15 cellular contexts compared by ENCODE assay signal in the genomic region with DNA sequence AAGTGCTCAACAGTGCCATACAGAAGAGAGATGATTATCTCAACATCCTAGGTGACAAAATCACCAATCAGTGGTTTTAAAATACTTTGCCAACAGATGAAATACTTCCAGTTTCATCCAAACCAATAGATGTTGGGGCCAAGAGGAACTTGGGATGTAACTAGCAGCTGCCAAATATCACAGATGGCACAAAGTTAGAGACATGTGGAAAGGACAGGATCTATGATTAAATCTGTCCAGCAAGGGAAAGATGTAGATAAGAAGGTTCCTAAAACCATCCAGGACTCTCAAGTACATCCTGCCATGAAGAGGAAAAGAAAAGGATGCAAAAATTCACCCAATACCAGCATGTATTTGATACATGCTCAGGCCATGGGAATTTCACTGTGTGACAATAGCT. TPM values are rescaled to one million over a fixed set of nuclear protein-coding genes. Genes with fewer than 3 reads are reported as not detected.
A peak's percentile ranks its signal among the peaks of the same experiment; 100 is the strongest.
DNase-seq lines count a peak whose midpoint lies in the region; TF ChIP-seq lines count a peak whose summit lies in the region.
"Had no signal": no experiment of that assay in that cellular context is flagged by ENCODE, and none has a peak within 500 bp of the region (broad histone marks: within the 10 kb centered on the region; RNA-seq: fewer than 3 reads in every experiment).

No MANE protein-coding gene starts in this region.

- DNase-seq in DMS 273 treated with DMSO at 0.1 percent for 48 hours (lab: John Stamatoyannopoulos, UW), result peak; percentile 72
- peak; percentile 90 for DNase-seq in cerebellar cortex (ENCODE audit: low spot score)
- DNase-seq in activated T-cell treated with anti-CD3 and anti-CD28 coated beads, Interleukin-2, amount 50 U/mL, for 24 hours, result no peak
- DNase-seq in islet precursor cell, result no peak
- DNase-seq in NCI-H2029 treated with DMSO at 0.1 percent for 48 hours (lab: John Stamatoyannopoulos, UW), result no peak
- DNase-seq: Caco-2; CD4-positive, alpha-beta memory T cell; DMS79; EL; GF-D8; H9 had no signal

- H3K9me3 ChIP-seq in liver (ENCODE audit: control insufficient read depth in 4 of 4, low read length in 3 of 4), result no peaks in the 10 kb centered on the region
- H3K9me3 ChIP-seq: Caco-2 had no signal

- no peak for TF ChIP-seq CTCF in 22Rv1 (IDR thresholded peaks at IDR 0.05)
- TF ChIP-seq CTCF in liver (IDR thresholded peaks at IDR 0.05; ENCODE audit: low read depth, low read length, missing input control), result no peak

- no peaks in the 10 kb centered on the region for H3K36me3 Mint-ChIP-seq in activated T-cell treated with anti-CD3 and anti-CD28 coated beads, Interleukin-2, amount 50 U/mL, for 24 hours (ENCODE audit: low read depth)
- H3K36me3 Mint-ChIP-seq: CD4-positive, alpha-beta memory T cell had no signal

- no peak overlapping the region for H3K4me3 Mint-ChIP-seq in activated T-cell treated with anti-CD3 and anti-CD28 coated beads, Interleukin-2, amount 50 U/mL, for 24 hours
- H3K4me3 Mint-ChIP-seq: CD4-positive, alpha-beta memory T cell; GM23338; H9 had no signal

- no peaks in the 10 kb centered on the region for H3K27me3 ChIP-seq in liver (ENCODE audit: control insufficient read depth in 4 of 4, insufficient read depth in 4 of 4, low read length in 3 of 4)

- H3K27ac Mint-ChIP-seq in activated T-cell treated with anti-CD3 and anti-CD28 coated beads, Interleukin-2, amount 50 U/mL, for 24 hours, result no peak overlapping the region
- H3K27ac Mint-ChIP-seq: CD4-positive, alpha-beta memory T cell; GM23338; H9 had no signal

- H3K9me3 Mint-ChIP-seq in activated T-cell treated with anti-CD3 and anti-CD28 coated beads, Interleukin-2, amount 50 U/mL, for 24 hours, result no peaks in the 10 kb centered on the region
- H3K9me3 Mint-ChIP-seq: GM23338 had no signal

- H3K27ac ChIP-seq in 22Rv1 (peak overlapping the region; percentile 73), liver (ENCODE audit: low read depth in 1 of 2, low read length in 2 of 2) (peak overlapping the region; percentile 64 to 82)

- H3K36me3 ChIP-seq in liver (ENCODE audit: control insufficient read depth in 4 of 4, insufficient read depth in 3 of 4, low read depth in 1 of 4, low read length in 3 of 4), result no peaks in the 10 kb centered on the region

- peaks cover under 1% of the 10 kb centered on the region for H3K27me3 Mint-ChIP-seq in activated T-cell treated with anti-CD3 and anti-CD28 coated beads, Interleukin-2, amount 50 U/mL, for 24 hours

- peak in 1 of 2 donors; percentile 12 for TF ChIP-seq RAD21 in liver (IDR thresholded peaks at IDR 0.05)

- H3K4me1 Mint-ChIP-seq in activated T-cell treated with anti-CD3 and anti-CD28 coated beads, Interleukin-2, amount 50 U/mL, for 24 hours (ENCODE audit: low read depth), result no peaks in the 10 kb centered on the region
- H3K4me1 Mint-ChIP-seq: CD4-positive, alpha-beta memory T cell had no signal

- peaks cover 3 to 34% (median 21%) of the 10 kb centered on the region in 4 donors for H3K4me1 ChIP-seq in liver (ENCODE audit: control insufficient read depth in 4 of 4, insufficient read depth in 4 of 4, low read length in 3 of 4)
- H3K4me1 ChIP-seq: Caco-2 had no signal

- H3K9ac ChIP-seq in liver (ENCODE audit: low read depth in 1 of 2, low read length in 2 of 2), result no peak overlapping the region

- no peak overlapping the region for H3K4me3 ChIP-seq in liver (ENCODE audit: low read depth in 1 of 3, low read length in 3 of 3)
- H3K4me3 ChIP-seq: GM23338 had no signal

TF ChIP-seq in liver, 16 proteins besides CTCF, POLR2A, EP300 and RAD21:
- TF ChIP-seq HNF4A (conservative IDR thresholded peaks at IDR 0.05) (peak; percentile 16 to 35), FOXA2 (IDR thresholded peaks at IDR 0.05) (peak; percentile 38), ATF3 (IDR thresholded peaks at IDR 0.05) (no peak), ZBTB33 (IDR thresholded peaks at IDR 0.05) (no peak), SP1 (IDR thresholded peaks at IDR 0.05) (no peak), EGR1 (IDR thresholded peaks at IDR 0.05; ENCODE audit: low read depth in 2 of 2) (peak in 1 of 2 donors; percentile 30), GABPA (IDR thresholded peaks at IDR 0.05 in 1 of 2, conservative IDR thresholded peaks at IDR 0.05 in 1 of 2) (no peak), NR2F2 (IDR thresholded peaks at IDR 0.05) (no peak), FOXA1 (IDR thresholded peaks at IDR 0.05) (no peak), RXRA (IDR thresholded peaks at IDR 0.05) (peak in 1 of 2 donors; percentile 38), MAX (IDR thresholded peaks at IDR 0.05) (peak; percentile 28), REST (IDR thresholded peaks at IDR 0.05) (no peak), JUND (IDR thresholded peaks at IDR 0.05) (no peak), HNF4G (IDR thresholded peaks at IDR 0.05) (no peak), YY1 (IDR thresholded peaks at IDR 0.05) (peak; percentile 23), TAF1 (conservative IDR thresholded peaks at IDR 0.05) (no peak)

RNA-seq across cellular contexts. Expression of gene TRPM3, which starts 23.7 kb away (rescaled TPM):
- under 1 TPM; 0.84 to 0.89 TPM for total RNA-seq in liver
- polyA plus RNA-seq in liver, result under 1 TPM; 0.07 to 0.50 TPM
- total RNA-seq: A673; Caco-2; CD4-positive, alpha-beta memory T cell had no signal
- polyA plus RNA-seq: CD4-positive, alpha-beta memory T cell had no signal

Comparison
In these comparisons a context has a peak if more than half of its experiments do, and no peak if none do; other contexts are left out.
1. DNase-seq: peak in DMS 273 treated with DMSO at 0.1 percent for 48 hours (single experiment) and cerebellar cortex (single experiment); none in activated T-cell treated with anti-CD3 and anti-CD28 coated beads, Interleukin-2, amount 50 U/mL, for 24 hours (single experiment), islet precursor cell (single experiment) and NCI-H2029 treated with DMSO at 0.1 percent for 48 hours (single experiment).